Comparison of ENCODE assay signal across 9 cellular contexts in genomic region chr22:20156611-20157415, GRCh38. TPM values are rescaled to one million over a fixed set of nuclear protein-coding genes. Genes with fewer than 3 reads are reported as not detected.
DNase-seq lines count a peak whose midpoint lies in the region; ATAC-seq and TF ChIP-seq lines count a peak whose summit lies in the region.
"Had no signal": no experiment of that assay in that cellular context is flagged by ENCODE, and none has a peak within 500 bp of the region (broad histone marks: within the 10 kb centered on the region; RNA-seq: fewer than 3 reads in every experiment).

No MANE protein-coding gene starts in this region.

- peak; percentile 68 for DNase-seq in EL
- peak; percentile 15 for DNase-seq in SKM-1 (lab: John Stamatoyannopoulos, UW; ENCODE audit: unreplicated experiment)
- peak; percentile 77 to 93 for DNase-seq in activated naive CD4-positive, alpha-beta T cell treated with anti-CD3 and anti-CD28 coated beads, Interleukin-2, amount 50 U/mL, for 72 hours (ENCODE audit: low spot score in 2 of 2)
- peak; percentile 89 for DNase-seq in Right ventricle myocardium superior
- peak; percentile 92 for DNase-seq in progenitor cell of endocrine pancreas (ENCODE audit: low spot score, unreplicated experiment)
- peak; percentile 90 for DNase-seq in ureter (ENCODE audit: low spot score)

- no peak overlapping the region for H3K4me3 Mint-ChIP-seq in progenitor cell of endocrine pancreas (ENCODE audit: low read depth)
- H3K4me3 Mint-ChIP-seq: dendritic cell treated with granulocyte-macrophage colony-stimulating factor and Interleukin-4, amounts not matched to agents 40 ng/mL and 50 ng/mL, for 4 days had no signal

- no peaks in the 10 kb centered on the region for H3K36me3 Mint-ChIP-seq in activated naive CD4-positive, alpha-beta T cell treated with anti-CD3 and anti-CD28 coated beads, Interleukin-2, amount 50 U/mL, for 72 hours
- H3K36me3 Mint-ChIP-seq in progenitor cell of endocrine pancreas (ENCODE audit: insufficient read depth) = no peaks in the 10 kb centered on the region

- no peaks in the 10 kb centered on the region for H3K9me3 Mint-ChIP-seq in activated naive CD4-positive, alpha-beta T cell treated with anti-CD3 and anti-CD28 coated beads, Interleukin-2, amount 50 U/mL, for 72 hours
- H3K9me3 Mint-ChIP-seq in progenitor cell of endocrine pancreas (ENCODE audit: low read depth) = no peaks in the 10 kb centered on the region
- H3K9me3 Mint-ChIP-seq: dendritic cell treated with granulocyte-macrophage colony-stimulating factor and Interleukin-4, amounts not matched to agents 40 ng/mL and 50 ng/mL, for 4 days had no signal

- H3K4me1 Mint-ChIP-seq in progenitor cell of endocrine pancreas (ENCODE audit: low read depth) = peaks cover 7% of the 10 kb centered on the region

- intact Hi-C loops in Right ventricle myocardium superior (cut with DNase I) = loop anchor here (1.0 to 5.0 kb wide), 2 partner anchors 110 to 128 kb away; partner anchors contain the start of gene RTN4R

- H3K27me3 Mint-ChIP-seq in progenitor cell of endocrine pancreas = peaks cover 7% of the 10 kb centered on the region

- ATAC-seq in activated naive CD4-positive, alpha-beta T cell treated with anti-CD3 and anti-CD28 coated beads, Interleukin-2, amount 50 U/mL, for 72 hours = peak; percentile 82 to 89
- peak; percentile 90 for ATAC-seq in Right ventricle myocardium superior (ENCODE audit: poor library complexity)
- no peak for ATAC-seq in GM19023 (IDR thresholded peaks at IDR 0.05; ENCODE audit: unreplicated experiment)

- H3K27ac Mint-ChIP-seq in activated naive CD4-positive, alpha-beta T cell treated with anti-CD3 and anti-CD28 coated beads, Interleukin-2, amount 50 U/mL, for 72 hours = no peak overlapping the region
- H3K27ac Mint-ChIP-seq in progenitor cell of endocrine pancreas = no peak overlapping the region
- H3K27ac Mint-ChIP-seq: dendritic cell treated with granulocyte-macrophage colony-stimulating factor and Interleukin-4, amounts not matched to agents 40 ng/mL and 50 ng/mL, for 4 days had no signal

- TF ChIP-seq CTCF in LNCAP (IDR thresholded peaks at IDR 0.05) = peak; percentile 95
- TF ChIP-seq CTCF in progenitor cell of endocrine pancreas (IDR thresholded peaks at IDR 0.05; ENCODE audit: unreplicated experiment) = peak; percentile 98

RNA-seq across cellular contexts. Expression of gene CCDC188, which starts 6.0 kb away (rescaled TPM):
- total RNA-seq in activated naive CD4-positive, alpha-beta T cell treated with anti-CD3 and anti-CD28 coated beads, Interleukin-2, amount 50 U/mL, for 72 hours = not detected
- total RNA-seq in Right ventricle myocardium superior (0.30 TPM), progenitor cell of endocrine pancreas (3.3 and 4.0 TPM in 2 replicates), ureter (2.6 TPM)

RNA-seq across cellular contexts. Expression of gene ZDHHC8, which starts 25.2 kb away (rescaled TPM):
- total RNA-seq in activated naive CD4-positive, alpha-beta T cell treated with anti-CD3 and anti-CD28 coated beads, Interleukin-2, amount 50 U/mL, for 72 hours = 10 to 100 TPM; 17.6 to 55.4 TPM
- total RNA-seq in Right ventricle myocardium superior (39.2 TPM), progenitor cell of endocrine pancreas (82.1 and 83.5 TPM in 2 replicates), ureter (64.2 TPM)

RNA-seq across cellular contexts. Expression of gene TRMT2A, which starts 39.8 kb away (rescaled TPM):
- 10 to 100 TPM; 79.9 to 93.9 TPM for total RNA-seq in activated naive CD4-positive, alpha-beta T cell treated with anti-CD3 and anti-CD28 coated beads, Interleukin-2, amount 50 U/mL, for 72 hours
- total RNA-seq in Right ventricle myocardium superior (21.9 TPM), progenitor cell of endocrine pancreas (78.5 and 86.5 TPM in 2 replicates), ureter (81.8 TPM)

RNA-seq across cellular contexts. Expression of gene RANBP1, which starts 40.9 kb away (rescaled TPM):
- 100 to 1,000 TPM; 295 to 349 TPM for total RNA-seq in activated naive CD4-positive, alpha-beta T cell treated with anti-CD3 and anti-CD28 coated beads, Interleukin-2, amount 50 U/mL, for 72 hours
- total RNA-seq in Right ventricle myocardium superior = 32.7 TPM
- total RNA-seq in progenitor cell of endocrine pancreas = 217 and 219 TPM in 2 replicates
- total RNA-seq in ureter = 106 TPM

Comparison
In these comparisons a context has a peak if more than half of its experiments do, and no peak if none do; other contexts are left out.
1. DNase-seq: peak in every context shown above with its lines; median percentile 92 in progenitor cell of endocrine pancreas; 90 in ureter; 89 in Right ventricle myocardium superior; 85 in activated naive CD4-positive, alpha-beta T cell treated with anti-CD3 and anti-CD28 coated beads, Interleukin-2, amount 50 U/mL, for 72 hours; 68 in EL; 15 in SKM-1.